Comparison of ENCODE assay signal across 27 cellular contexts in the genomic region with DNA sequence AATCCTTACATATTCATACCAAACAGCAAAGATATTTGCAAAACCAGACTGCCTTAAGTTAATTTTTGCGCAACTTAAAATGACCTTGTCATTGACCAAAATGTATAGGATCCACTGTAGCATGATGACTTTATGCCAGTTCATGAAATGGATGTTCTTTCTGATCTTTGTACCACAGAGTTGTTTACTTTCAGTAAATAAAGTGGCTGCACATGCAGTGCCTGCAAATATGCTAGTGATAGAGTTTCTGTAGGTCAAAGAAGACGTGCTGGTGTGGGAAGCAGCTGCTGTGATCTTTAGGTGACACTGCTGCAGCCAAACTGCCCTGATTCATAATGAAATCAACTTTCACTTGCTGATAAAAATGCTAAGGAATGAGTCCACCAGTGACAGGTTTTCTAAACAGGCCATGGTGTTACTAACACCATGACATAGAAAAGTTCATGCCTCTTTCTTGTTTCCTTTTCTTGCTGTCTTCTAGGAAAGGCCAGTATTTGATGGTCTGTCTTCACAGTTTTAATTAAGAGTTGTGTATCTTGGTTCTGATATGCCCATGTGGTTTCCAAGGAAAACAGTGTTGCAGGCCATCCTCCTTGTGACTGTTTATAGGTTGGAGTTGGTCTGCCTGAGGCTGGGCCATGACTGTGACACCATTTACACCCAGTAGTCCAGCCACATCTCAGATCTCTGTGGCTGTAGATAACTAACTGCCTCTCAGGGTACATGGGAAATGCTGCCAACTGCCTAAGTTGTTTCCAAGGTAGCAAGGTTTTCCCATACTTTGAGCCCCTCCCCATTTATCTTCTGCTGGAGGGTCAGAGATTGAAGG.
"Had no signal": no experiment of that assay in that cellular context is flagged by ENCODE, and none has a peak within 500 bp of the region (broad histone marks: within the 10 kb centered on the region; RNA-seq: fewer than 3 reads in every experiment).

No MANE protein-coding gene starts in this region.

- H3K4me1 ChIP-seq: colonic mucosa, gastrocnemius medialis, sigmoid colon, uterus had no signal

- H3K4me3 ChIP-seq: colonic mucosa, dorsolateral prefrontal cortex, gastrocnemius medialis, hepatocyte, lung, ovary, sigmoid colon, uterus had no signal

- ATAC-seq: activated CD4-positive, alpha-beta T cell treated with anti-CD3 and anti-CD28 coated beads for 36 hours; activated CD8-positive, alpha-beta memory T cell treated with anti-CD3 and anti-CD28 coated beads, Interleukin-2, amount 10 ng/mL, durations not matched to agents 7 days and 5 days; activated CD8-positive, alpha-beta T cell treated with anti-CD3 and anti-CD28 coated beads, Interleukin-2, amount 10 ng/mL, durations not matched to agents 7 days and 5 days; activated naive CD4-positive, alpha-beta T cell treated with anti-CD3 and anti-CD28 coated beads, Interleukin-2, amount 50 U/mL, for 72 hours; activated T-cell treated with anti-CD3 and anti-CD28 coated beads, Interleukin-2, amount 50 U/mL, for 72 hours; gastrocnemius medialis; stimulated activated memory B cell treated with anti-CD40 and anti-IgM and Interleukin-4, amounts not matched to agents 10 μg/mL and 1 μg/mL and 100 μg/mL, for 72 hours; stimulated activated naive CD8-positive, alpha-beta T cell treated with anti-CD3 and anti-CD28 coated beads, Interleukin-15, amount 100 ng/mL, for 72 hours had no signal

- H3K27ac ChIP-seq: colonic mucosa, dorsolateral prefrontal cortex, gastrocnemius medialis, hepatocyte, ovary, sigmoid colon, uterus had no signal

- DNase-seq: activated CD4-positive, alpha-beta T cell treated with anti-CD3 and anti-CD28 coated beads for 36 hours; activated CD4-positive, CD25-positive, alpha-beta regulatory T cell; activated CD8-positive, alpha-beta memory T cell treated with anti-CD3 and anti-CD28 coated beads, Interleukin-2, amount 10 ng/mL, durations not matched to agents 7 days and 5 days; activated CD8-positive, alpha-beta T cell treated with anti-CD3 and anti-CD28 coated beads, Interleukin-2, amount 10 ng/mL, durations not matched to agents 7 days and 5 days; activated naive CD4-positive, alpha-beta T cell; activated T-cell treated with anti-CD3 and anti-CD28 coated beads, Interleukin-2, amount 50 U/mL, for 72 hours; colonic mucosa; dorsolateral prefrontal cortex; effector memory CD4-positive, alpha-beta T cell; erythroblast; gastrocnemius medialis; glutamatergic neuron; kidney; ovary; sigmoid colon; small intestine; stimulated activated CD4-positive, alpha-beta T cell treated with anti-CD3 and anti-CD28 coated beads, Interleukin-1b, Interleukin-23, amount 100 ng/mL, for 48 hours; stimulated activated CD4-positive, alpha-beta T cell treated with anti-CD3 and anti-CD28 coated beads, Interleukin-4, amount 100 ng/mL, for 4 hours; stimulated activated CD8-positive, alpha-beta memory T cell treated with anti-CD3 and anti-CD28 coated beads, Interleukin-4, amount 100 ng/mL, for 48 hours; stimulated activated naive CD8-positive, alpha-beta T cell treated with anti-CD3 and anti-CD28 coated beads, Interleukin-15, amount 100 ng/mL, for 72 hours; substantia nigra; T-helper 9 cell; uterus had no signal

- H3K36me3 ChIP-seq: colonic mucosa, gastrocnemius medialis, ovary, uterus had no signal

- H3K4me2 ChIP-seq: hepatocyte had no signal

- H3K79me2 ChIP-seq: hepatocyte had no signal

- H3K9me3 ChIP-seq: colonic mucosa, gastrocnemius medialis, ovary, sigmoid colon, uterus had no signal

- H2AFZ ChIP-seq: hepatocyte had no signal

- H3K27me3 ChIP-seq: colonic mucosa, dorsolateral prefrontal cortex, gastrocnemius medialis, hepatocyte, ovary, sigmoid colon, uterus had no signal
